ENCODE assay signal across 9 cellular contexts in genomic region chr13:71240906-71241305, GRCh38.
DNase-seq lines count a peak whose midpoint lies in the region; ATAC-seq and TF ChIP-seq lines count a peak whose summit lies in the region.
"Had no signal": no experiment of that assay in that cellular context is flagged by ENCODE, and none has a peak within 500 bp of the region (broad histone marks: within the 10 kb centered on the region; RNA-seq: fewer than 3 reads in every experiment).

No MANE protein-coding gene starts in this region.

- no peak overlapping the region for H3K4ac ChIP-seq in mesenchymal stem cell (ENCODE audit: low read depth in 1 of 2, low read length in 2 of 2)

- no peaks in the 10 kb centered on the region for H3K79me1 ChIP-seq in mesenchymal stem cell (replicated peaks; ENCODE audit: low read length, poor library complexity, severe bottlenecking)

- no peak overlapping the region for H4K8ac ChIP-seq in mesenchymal stem cell (ENCODE audit: low read length)

- no peak overlapping the region for H2BK12ac ChIP-seq in mesenchymal stem cell (ENCODE audit: low read length in 2 of 2)

- ATAC-seq in HG03442 (IDR thresholded peaks at IDR 0.05; ENCODE audit: unreplicated experiment) (peak; percentile 59), GM21717 (IDR thresholded peaks at IDR 0.05; ENCODE audit: unreplicated experiment) (no peak), GM18505 (IDR thresholded peaks at IDR 0.05; ENCODE audit: unreplicated experiment) (no peak)

- no peak overlapping the region for H3K4me2 ChIP-seq in mesenchymal stem cell (ENCODE audit: low read length, poor library complexity, severe bottlenecking)

- TF ChIP-seq POLR2A in GM18505 (IDR thresholded peaks at IDR 0.05; ENCODE audit: borderline replicate concordance, extremely low read depth, insufficient read depth, insufficient read length), result no peak

- no peaks in the 10 kb centered on the region for H3K4me1 ChIP-seq in mesenchymal stem cell (ENCODE audit: control insufficient read depth, insufficient read depth, low read depth, low read length)

- H3K18ac ChIP-seq in mesenchymal stem cell (ENCODE audit: low read depth in 1 of 2, low read length in 2 of 2), result no peak overlapping the region

- H3K4me3 ChIP-seq in GM12864 (ENCODE audit: low read depth, low read length), result no peak overlapping the region
- H3K4me3 ChIP-seq in mesenchymal stem cell (ENCODE audit: insufficient read depth in 1 of 2, low read depth in 1 of 2, low read length in 2 of 2), result no peak overlapping the region

- no peak overlapping the region for H3K23ac ChIP-seq in mesenchymal stem cell (ENCODE audit: low read length in 2 of 2)

- no peak overlapping the region for H3K9ac ChIP-seq in mesenchymal stem cell (ENCODE audit: low read length)

- no peak overlapping the region for H2AK5ac ChIP-seq in mesenchymal stem cell (ENCODE audit: low read length, severe bottlenecking)

- no peaks in the 10 kb centered on the region for H3K9me3 ChIP-seq in mesenchymal stem cell (ENCODE audit: control insufficient read depth, low read length)

- H3K36me3 ChIP-seq in mesenchymal stem cell (ENCODE audit: control insufficient read depth in 1 of 2, insufficient read depth in 2 of 2, low read depth in 1 of 2, low read length in 2 of 2), result no peaks in the 10 kb centered on the region

- H3K14ac ChIP-seq in mesenchymal stem cell (ENCODE audit: low read length in 2 of 2), result no peak overlapping the region

- no peak overlapping the region for H2AFZ ChIP-seq in mesenchymal stem cell (ENCODE audit: low read depth, low read length)

- no peak overlapping the region for H3K27ac ChIP-seq in mesenchymal stem cell (ENCODE audit: low read length, poor library complexity, severe bottlenecking)

- peak; percentile 22 for TF ChIP-seq CTCF in GM12864 (IDR thresholded peaks at IDR 0.05; ENCODE audit: low read depth, low read length, missing control alignments)

- DNase-seq in GM12864 (ENCODE audit: low read depth), result no peak
- peak; percentile 54 for DNase-seq in astrocyte of the hippocampus (ENCODE audit: low read depth, low spot score)
- DNase-seq in mesenchymal stem cell, result peak; percentile 46
- DNase-seq in activated CD4-positive, alpha-beta T cell treated with anti-CD3 and anti-CD28 coated beads for 1 hour, result no peak
- no peak for DNase-seq in NCI-H510A (lab: John Stamatoyannopoulos, UW)
- DNase-seq: NCI-H1930 had no signal

- no peak overlapping the region for H2BK120ac ChIP-seq in mesenchymal stem cell (ENCODE audit: low read depth, low read length)

- no CpG with 5 or more reads among the region's 1 CpG for WGBS in mesenchymal stem cell

- H2BK15ac ChIP-seq in mesenchymal stem cell (ENCODE audit: low read depth, poor library complexity, severe bottlenecking), result no peak overlapping the region

- no peak overlapping the region for H2BK5ac ChIP-seq in mesenchymal stem cell (ENCODE audit: low read depth, low read length, poor library complexity, severe bottlenecking)

- no peaks in the 10 kb centered on the region for H3K27me3 ChIP-seq in mesenchymal stem cell (ENCODE audit: control insufficient read depth in 1 of 2, insufficient read depth in 1 of 2, low read length in 2 of 2)

- H4K91ac ChIP-seq in mesenchymal stem cell (ENCODE audit: low read length), result no peak overlapping the region

Comparison
In these comparisons a context has a peak if more than half of its experiments do, and no peak if none do; other contexts are left out.
1. DNase-seq: peak in astrocyte of the hippocampus (single experiment) and mesenchymal stem cell (single experiment); none in GM12864 (single experiment), activated CD4-positive, alpha-beta T cell treated with anti-CD3 and anti-CD28 coated beads for 1 hour (single experiment) and NCI-H510A (single experiment).